Comparison of ENCODE assay signal across 16 cellular contexts in genomic region chr2:85272357-85272756, GRCh38. TPM values are rescaled to one million over a fixed set of nuclear protein-coding genes. Genes with fewer than 3 reads are reported as not detected.
A peak's percentile ranks its signal among the peaks of the same experiment; 100 is the strongest.
DNase-seq lines count a peak whose midpoint lies in the region; ATAC-seq and TF ChIP-seq lines count a peak whose summit lies in the region.
"Had no signal": no experiment of that assay in that cellular context is flagged by ENCODE, and none has a peak within 500 bp of the region (broad histone marks: within the 10 kb centered on the region; RNA-seq: fewer than 3 reads in every experiment).

No MANE protein-coding gene starts in this region.

- no peaks in the 10 kb centered on the region for H3K36me3 ChIP-seq in uterus
- H3K36me3 ChIP-seq: BE2C had no signal

- no peak overlapping the region for H3K4me3 Mint-ChIP-seq in progenitor cell of endocrine pancreas (ENCODE audit: low read depth)
- H3K4me3 Mint-ChIP-seq: CD8-positive, alpha-beta T cell had no signal

- no peaks in the 10 kb centered on the region for H3K9me3 ChIP-seq in uterus
- H3K9me3 ChIP-seq: A549, BE2C, Caco-2 had no signal

- H3K27me3 ChIP-seq in uterus = no peaks in the 10 kb centered on the region
- H3K27me3 ChIP-seq: BE2C had no signal

- CTCF ChIA-PET in RWPE1 (lab: Yijun Ruan, JAX) = no interaction called here

- H3K36me3 Mint-ChIP-seq in progenitor cell of endocrine pancreas (ENCODE audit: insufficient read depth) = peaks cover 2% of the 10 kb centered on the region
- H3K36me3 Mint-ChIP-seq: CD8-positive, alpha-beta T cell had no signal

- POLR2A ChIA-PET in RWPE1 (lab: Yijun Ruan, JAX; ENCODE audit: low non-redundant PET) = no interaction called here

- peak; percentile 71 for ATAC-seq in left colon
- ATAC-seq in HG02610 (IDR thresholded peaks at IDR 0.05; ENCODE audit: unreplicated experiment) = no peak
- ATAC-seq in GM18858 (IDR thresholded peaks at IDR 0.05; ENCODE audit: unreplicated experiment) = no peak
- ATAC-seq: A549; CD8-positive, alpha-beta T cell had no signal

- no peak for TF ChIP-seq POLR2A in uterus (IDR thresholded peaks at IDR 0.05)

- TF ChIP-seq CTCF in RWPE1 (conservative IDR thresholded peaks at IDR 0.05; ENCODE audit: low read depth) (no peak), progenitor cell of endocrine pancreas (IDR thresholded peaks at IDR 0.05; ENCODE audit: unreplicated experiment) (no peak), uterus (IDR thresholded peaks at IDR 0.05) (no peak)

- peak overlapping the region; percentile 88 for H3K27ac ChIP-seq in RWPE1
- H3K27ac ChIP-seq in uterus = peak overlapping the region; percentile 32 to 59
- H3K27ac ChIP-seq: A549, C4-2B, HL-60 had no signal

- peak overlapping the region; percentile 79 for H3K27ac Mint-ChIP-seq in progenitor cell of endocrine pancreas
- H3K27ac Mint-ChIP-seq: CD8-positive, alpha-beta T cell had no signal

- no peaks in the 10 kb centered on the region for H3K27me3 Mint-ChIP-seq in progenitor cell of endocrine pancreas

- DNase-seq in RWPE1 (ENCODE audit: low spot score) (no peak), left colon (peak in 1 of 2 donors; percentile 46), progenitor cell of endocrine pancreas (ENCODE audit: low spot score, unreplicated experiment) (no peak), uterus (no peak), COLO829 (ENCODE audit: low spot score) (no peak)
- DNase-seq: BE2C; Caco-2; CD8-positive, alpha-beta T cell; DND-41; GDM1; HCEC 1CT had no signal

- intact Hi-C loops in left colon (cut with DNase I, micrococcal nuclease) = no loop called here
- intact Hi-C loops in uterus (cut with DNase I; ENCODE audit: low total_unique reads) = no loop called here

- peaks cover 29% of the 10 kb centered on the region for H3K4me1 Mint-ChIP-seq in progenitor cell of endocrine pancreas (ENCODE audit: low read depth)

- no peak overlapping the region for H3K4me3 ChIP-seq in uterus
- H3K4me3 ChIP-seq: A549 had no signal

- peaks cover 5 to 13% of the 10 kb centered on the region in 2 donors for H3K4me1 ChIP-seq in uterus
- H3K4me1 ChIP-seq: BE2C had no signal

- no peaks in the 10 kb centered on the region for H3K9me3 Mint-ChIP-seq in progenitor cell of endocrine pancreas (ENCODE audit: low read depth)
- H3K9me3 Mint-ChIP-seq: CD8-positive, alpha-beta T cell had no signal

RNA-seq across cellular contexts. Expression of gene TGOLN2, which starts 55.4 kb away (rescaled TPM):
- total RNA-seq in left colon (100 to 1,000 TPM; 186 to 193 TPM), progenitor cell of endocrine pancreas (64.2 and 65.5 TPM in 2 replicates), uterus (100 to 1,000 TPM in 1 of 4 donors, 10 to 100 TPM in 3; 62.0 to 106 (median 89.4) TPM)
